Comparison of ENCODE assay signal across 9 cellular contexts in the genomic region with DNA sequence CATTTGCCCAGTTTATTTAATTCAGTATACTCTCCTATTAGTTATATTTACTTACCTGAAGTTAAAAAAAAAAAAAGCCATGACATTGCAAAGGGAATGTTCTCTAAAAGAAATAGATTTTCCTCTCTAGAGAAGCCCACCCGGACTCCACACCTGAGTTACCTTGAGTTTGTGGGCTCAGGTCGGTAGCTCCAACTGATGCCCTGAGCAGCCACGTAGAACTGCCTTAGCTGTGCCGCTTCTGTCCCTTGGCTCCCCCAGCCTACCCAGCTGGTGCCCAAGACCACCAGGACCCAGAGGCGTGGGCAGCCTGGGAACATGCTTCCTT. TPM values are rescaled to one million over a fixed set of nuclear protein-coding genes. Genes with fewer than 3 reads are reported as not detected.
DNase-seq lines count a peak whose midpoint lies in the region; ATAC-seq and TF ChIP-seq lines count a peak whose summit lies in the region.
"Had no signal": no experiment of that assay in that cellular context is flagged by ENCODE, and none has a peak within 500 bp of the region (broad histone marks: within the 10 kb centered on the region; RNA-seq: fewer than 3 reads in every experiment).

No MANE protein-coding gene starts in this region.

- H3K27ac Mint-ChIP-seq in brain (no peak overlapping the region), glutamatergic neuron (ENCODE audit: unreplicated experiment) (no peak overlapping the region)

- TF ChIP-seq CTCF in brain (conservative IDR thresholded peaks at IDR 0.05) (no peak), neutrophil (IDR thresholded peaks at IDR 0.05) (no peak), glutamatergic neuron (IDR thresholded peaks at IDR 0.05; ENCODE audit: partially characterized antibody, unreplicated experiment) (no peak)

- no peaks in the 10 kb centered on the region for H3K27me3 ChIP-seq in neutrophil

- peaks cover 9% of the 10 kb centered on the region for H3K36me3 ChIP-seq in neutrophil

- peaks cover 31 to 39% of the 10 kb centered on the region in 2 experiments for H3K4me1 ChIP-seq in neutrophil (ENCODE audit: control insufficient read depth in 1 of 2, insufficient read depth in 1 of 2, low read depth in 1 of 2, low read length in 1 of 2)

- H3K36me3 Mint-ChIP-seq in brain (no peaks in the 10 kb centered on the region), glutamatergic neuron (ENCODE audit: unreplicated experiment) (no peaks in the 10 kb centered on the region)

- DNase-seq in occipital lobe (lab: John Stamatoyannopoulos, UW): no peak
- no peak for DNase-seq in putamen (ENCODE audit: low spot score)
- no peak for DNase-seq in glutamatergic neuron
- DNase-seq in NCI-H345 (lab: John Stamatoyannopoulos, UW): no peak

- H3K9me3 ChIP-seq in neutrophil: no peaks in the 10 kb centered on the region

- peak overlapping the region; percentile 68 to 72 for H3K4me3 ChIP-seq in neutrophil (ENCODE audit: low read depth in 1 of 2, low read length in 1 of 2)

- H3K9me3 Mint-ChIP-seq in brain (no peaks in the 10 kb centered on the region), glutamatergic neuron (ENCODE audit: unreplicated experiment) (no peaks in the 10 kb centered on the region)

- H3K4me3 Mint-ChIP-seq in brain (peak overlapping the region in 4 of 5 experiments; percentile 49 to 67 (median 60)), glutamatergic neuron (ENCODE audit: unreplicated experiment) (no peak overlapping the region)

- peak overlapping the region; percentile 84 for H3K27ac ChIP-seq in neutrophil
- H3K27ac ChIP-seq: epithelial cell of prostate had no signal

- ATAC-seq in GM19351 (IDR thresholded peaks at IDR 0.05; ENCODE audit: unreplicated experiment) (peak; percentile 28), HG03135 (IDR thresholded peaks at IDR 0.05; ENCODE audit: unreplicated experiment) (peak; percentile 21)

- H3K27me3 Mint-ChIP-seq in brain (peaks cover 5% of the 10 kb centered on the region), glutamatergic neuron (ENCODE audit: unreplicated experiment) (no peaks in the 10 kb centered on the region)

- H3K4me1 Mint-ChIP-seq in brain (peaks cover 7% of the 10 kb centered on the region), glutamatergic neuron (ENCODE audit: low read depth, unreplicated experiment) (no peaks in the 10 kb centered on the region)

RNA-seq across cellular contexts. Expression of a gene that starts 0.2 kb away (rescaled TPM):
- polyA plus RNA-seq in brain (ENCODE audit: insufficient read depth, low read depth, low replicate concordance): 0.83 TPM
- total RNA-seq in occipital lobe: under 0.01 TPM
- total RNA-seq in glutamatergic neuron (ENCODE audit: unreplicated experiment): not detected

RNA-seq across cellular contexts. Expression of a gene that starts 43.9 kb away (rescaled TPM):
- 0.29 TPM for polyA plus RNA-seq in brain (ENCODE audit: insufficient read depth, low read depth, low replicate concordance)
- total RNA-seq in occipital lobe (0.16 TPM), glutamatergic neuron (ENCODE audit: unreplicated experiment) (not detected)
